Comparison of ENCODE assay signal across 17 cellular contexts in the genomic region with DNA sequence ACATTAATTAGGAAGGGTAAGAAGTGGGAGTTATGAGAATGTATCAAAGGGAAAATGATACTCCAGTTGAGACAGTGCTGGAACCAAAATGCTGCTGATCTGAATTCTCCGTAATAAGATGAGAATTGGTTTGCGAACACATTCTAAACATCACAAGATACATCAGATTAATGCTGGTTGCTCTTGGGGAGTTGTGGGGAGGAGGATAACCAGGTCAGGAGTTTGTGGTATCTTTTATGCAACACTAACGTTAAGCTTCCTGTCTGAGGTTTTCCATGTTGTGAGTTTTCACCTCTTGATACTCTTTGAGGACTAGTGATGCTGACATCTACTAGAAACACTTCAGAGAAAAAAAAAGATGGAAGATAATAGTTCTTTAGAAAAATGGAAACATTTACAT. TPM values are rescaled to one million over a fixed set of nuclear protein-coding genes. Genes with fewer than 3 reads are reported as not detected.
DNase-seq lines count a peak whose midpoint lies in the region; ATAC-seq, FAIRE-seq and TF ChIP-seq lines count a peak whose summit lies in the region.
"Had no signal": no experiment of that assay in that cellular context is flagged by ENCODE, and none has a peak within 500 bp of the region (broad histone marks: within the 10 kb centered on the region; RNA-seq: fewer than 3 reads in every experiment).

No MANE protein-coding gene starts in this region.

- H4K20me1 ChIP-seq in PC-9 (ENCODE audit: insufficient read depth) (no peaks in the 10 kb centered on the region; the same call in 1 of the 2 replicates), astrocyte (ENCODE audit: insufficient read depth, low read length) (no peaks in the 10 kb centered on the region)

- ATAC-seq in stimulated activated naive CD8-positive, alpha-beta T cell treated with anti-CD3 and anti-CD28 coated beads, Interleukin-15, Interleukin-2, amounts not matched to agents 100 U/mL and 50 U/mL, for 24 hours, result peak; percentile 61
- ATAC-seq: left colon had no signal

- H3K9me2 ChIP-seq in PC-9 (ENCODE audit: insufficient read depth), result no peaks in the 10 kb centered on the region

- no peak for FAIRE-seq in astrocyte (lab: Jason Lieb, UNC)

- H3K4me2 ChIP-seq in PC-9 (no peak overlapping the region), astrocyte (ENCODE audit: low read length) (no peak overlapping the region)

- peaks cover 28% of the 10 kb centered on the region for H3F3A ChIP-seq in PC-9 (ENCODE audit: insufficient read depth, low read depth)

- CTCF ChIA-PET in PC-9 (lab: Charles Lee), result no interaction called here

- no peaks in the 10 kb centered on the region for H3K9me3 Mint-ChIP-seq in astrocyte (ENCODE audit: unreplicated experiment)

- H3K9me3 ChIP-seq in PC-9 (ENCODE audit: insufficient read depth, low read depth), result no peaks in the 10 kb centered on the region
- H3K9me3 ChIP-seq in astrocyte (ENCODE audit: insufficient read depth, low read depth, low read length), result no peaks in the 10 kb centered on the region
- H3K9me3 ChIP-seq: tibial nerve had no signal

- intact Hi-C loops in PC-9 (cut with micrococcal nuclease; ENCODE audit: unreplicated experiment), result no loop called here

- H3K9ac ChIP-seq in astrocyte (ENCODE audit: low read length), result no peak overlapping the region

- no TSS peak for BruUV-seq in PC-9 (replicated peaks; lab: Mats Ljungman, UMichigan)

- peak overlapping the region; percentile 16; the same call in 1 of the 2 replicates for H3K27ac ChIP-seq in PC-9
- no peak overlapping the region for H3K27ac ChIP-seq in astrocyte (ENCODE audit: low read depth, low read length)
- H3K27ac ChIP-seq: tibial nerve had no signal

- H3K27ac Mint-ChIP-seq in astrocyte (ENCODE audit: unreplicated experiment), result no peak overlapping the region

- H3K27me3 ChIP-seq in PC-9 (ENCODE audit: insufficient read depth, low read depth) (no peaks in the 10 kb centered on the region), astrocyte (ENCODE audit: insufficient read depth, low read length) (no peaks in the 10 kb centered on the region)
- H3K27me3 ChIP-seq: tibial nerve had no signal

- H3K27me3 Mint-ChIP-seq in astrocyte (ENCODE audit: low read depth, unreplicated experiment), result no peaks in the 10 kb centered on the region

- no peak overlapping the region for H3K4me3 Mint-ChIP-seq in astrocyte (ENCODE audit: unreplicated experiment)

- no peak for TF ChIP-seq CTCF in PC-9 (conservative IDR thresholded peaks at IDR 0.05)
- no peak for TF ChIP-seq CTCF in astrocyte (IDR thresholded peaks at IDR 0.05; ENCODE audit: insufficient read depth, low read depth, low read length)
- no peak for TF ChIP-seq CTCF in GM20000 (IDR thresholded peaks at IDR 0.05; ENCODE audit: extremely low read depth, missing control alignments)

- no peak overlapping the region for H2AFZ ChIP-seq in PC-9
- H2AFZ ChIP-seq in astrocyte (ENCODE audit: low read depth, low read length), result no peak overlapping the region

- peaks cover 3% of the 10 kb centered on the region for H3K4me1 Mint-ChIP-seq in astrocyte (ENCODE audit: low read depth, unreplicated experiment)

- POLR2A ChIA-PET in PC-9 (lab: Charles Lee; ENCODE audit: unreplicated experiment), result no interaction called here

- H3K4me1 ChIP-seq in PC-9 (replicated peaks; ENCODE audit: insufficient read depth) (no peaks in the 10 kb centered on the region; the same call in 1 of the 2 replicates), astrocyte (ENCODE audit: insufficient read depth, low read length) (no peaks in the 10 kb centered on the region)
- H3K4me1 ChIP-seq: tibial nerve had no signal

- peaks cover 96% of the 10 kb centered on the region for H3K79me2 ChIP-seq in PC-9 (ENCODE audit: low read depth)
- H3K79me2 ChIP-seq in astrocyte (ENCODE audit: insufficient read depth, low read length), result no peaks in the 10 kb centered on the region

- no peaks in the 10 kb centered on the region for H3K36me3 Mint-ChIP-seq in astrocyte (ENCODE audit: low read depth, unreplicated experiment)

- DNase-seq in SIG-M5 treated with dmso at 0.1 percent for 504 hours (lab: John Stamatoyannopoulos, UW; ENCODE audit: unreplicated experiment) (peak; percentile 86), SIG-M5 (lab: John Stamatoyannopoulos, UW) (no peak), PC-9 (no peak), astrocyte (ENCODE audit: low read depth) (peak; percentile 50), midbrain (lab: John Stamatoyannopoulos, UW) (no peak), GM20000 (ENCODE audit: low spot score) (no peak), cerebellar nuclear complex (lab: John Stamatoyannopoulos, UW) (no peak)
- DNase-seq in stimulated activated naive CD8-positive, alpha-beta T cell treated with anti-CD3 and anti-CD28 coated beads, Interleukin-15, Interleukin-2, amounts not matched to agents 100 U/mL and 50 U/mL, for 24 hours, result no peak
- DNase-seq: 8988T; activated CD4-positive, CD25-positive, alpha-beta regulatory T cell; COR-L47; GDM1; hippocampal formation; left colon; NCI-H2227 treated with DMSO at 0.1 percent for 48 hours; SW 1271 had no signal

- H3K36me3 ChIP-seq in PC-9 (ENCODE audit: low read depth), result peaks cover 52% of the 10 kb centered on the region
- H3K36me3 ChIP-seq in astrocyte (ENCODE audit: insufficient read depth, low read length), result no peaks in the 10 kb centered on the region
- H3K36me3 ChIP-seq: tibial nerve had no signal

- H3K4me3 ChIP-seq in PC-9 (no peak overlapping the region), astrocyte (ENCODE audit: insufficient read depth, low read depth, low read length) (no peak overlapping the region)
- H3K4me3 ChIP-seq: tibial nerve had no signal

RNA-seq across cellular contexts. Expression of a gene that starts 47.2 kb away (rescaled TPM):
- total RNA-seq in PC-9 (2021) (60.2 and 61.5 TPM in 2 replicates), astrocyte (3.0 and 4.4 TPM in 2 replicates)

Comparison
In these comparisons a context has a peak if more than half of its experiments do, and no peak if none do; other contexts are left out.
1. DNase-seq: peak in SIG-M5 treated with dmso at 0.1 percent for 504 hours (single experiment) and astrocyte (single experiment); none in SIG-M5 (single experiment), PC-9 (0 of 2), stimulated activated naive CD8-positive, alpha-beta T cell treated with anti-CD3 and anti-CD28 coated beads, Interleukin-15, Interleukin-2, amounts not matched to agents 100 U/mL and 50 U/mL, for 24 hours (single experiment), midbrain (single experiment), GM20000 (single experiment) and cerebellar nuclear complex (0 of 2).
2. RNA of a gene that starts 47.2 kb away (total RNA-seq): 60.2 to 61.5 TPM in PC-9; 3.0 to 4.4 TPM in astrocyte; every median in the first group is over 10 times any median in the second.